ENCODE assay signal across 18 cellular contexts in genomic region chr7:47386273-47386820, GRCh38.
A peak's percentile ranks its signal among the peaks of the same experiment; 100 is the strongest.
DNase-seq lines count a peak whose midpoint lies in the region; ATAC-seq and TF ChIP-seq lines count a peak whose summit lies in the region.
"Had no signal": no experiment of that assay in that cellular context is flagged by ENCODE, and none has a peak within 500 bp of the region (broad histone marks: within the 10 kb centered on the region; RNA-seq: fewer than 3 reads in every experiment).

No MANE protein-coding gene starts in this region.

- TF ChIP-seq POLR2A in heart left ventricle (IDR thresholded peaks at IDR 0.05): no peak
- TF ChIP-seq POLR2A in spleen (IDR thresholded peaks at IDR 0.05): no peak

- no peak overlapping the region for H3K27ac ChIP-seq in heart left ventricle
- H3K27ac ChIP-seq in right atrium auricular region: peak overlapping the region in 1 of 2 donors; percentile 40
- H3K27ac ChIP-seq in spleen: no peak overlapping the region

- H3K27me3 ChIP-seq in heart left ventricle (no peaks in the 10 kb centered on the region), right atrium auricular region (no peaks in the 10 kb centered on the region), spleen (replicated peaks in 1 of 7) (no peaks in the 10 kb centered on the region)

- H3K4me3 ChIP-seq in heart left ventricle: no peak overlapping the region
- H3K4me3 ChIP-seq in right atrium auricular region: no peak overlapping the region
- H3K4me3 ChIP-seq in spleen: no peak overlapping the region

- DNase-seq in heart left ventricle (no peak), right atrium auricular region (ENCODE audit: low spot score) (no peak), left ventricle myocardium superior (no peak), midbrain (lab: John Stamatoyannopoulos, UW) (peak; percentile 18), type B pancreatic cell (ENCODE audit: extremely low spot score, unreplicated experiment) (no peak), spleen (no peak), DMS114 treated with DMSO at 0.1 percent for 48 hours (lab: John Stamatoyannopoulos, UW; ENCODE audit: unreplicated experiment) (no peak)
- DNase-seq in activated CD8-positive, alpha-beta memory T cell treated with anti-CD3 and anti-CD28 coated beads, Interleukin-2, amount 50 U/mL, for 48 hours: no peak
- DNase-seq: AML-193, C1 segment of cervical spinal cord, EL, MV-4-11, NCI-H2171, NCI-H345, NCI-H524 treated with DMSO at 0.1 percent for 48 hours, NCI-H82, SIG-M5 had no signal

- peak overlapping the region; percentile 44 for H3K27ac Mint-ChIP-seq in type B pancreatic cell

- H3K4me1 Mint-ChIP-seq in type B pancreatic cell (ENCODE audit: unreplicated experiment): peaks cover 39% of the 10 kb centered on the region

- H3K27me3 Mint-ChIP-seq in type B pancreatic cell: no peaks in the 10 kb centered on the region
- H3K27me3 Mint-ChIP-seq: IgD-negative memory B cell had no signal

- TF ChIP-seq CTCF in heart left ventricle (IDR thresholded peaks at IDR 0.05) (no peak), right atrium auricular region (IDR thresholded peaks at IDR 0.05) (no peak), type B pancreatic cell (conservative IDR thresholded peaks at IDR 0.05) (no peak), spleen (IDR thresholded peaks at IDR 0.05 in 8 of 11, conservative IDR thresholded peaks at IDR 0.05 in 3 of 11) (no peak)

- ATAC-seq in heart left ventricle: peak in 3 of 4 donors; percentile 7 to 11 (median 9)
- peak; percentile 20 for ATAC-seq in left ventricle myocardium superior

- H3K9me3 ChIP-seq in heart left ventricle (no peaks in the 10 kb centered on the region), right atrium auricular region (no peaks in the 10 kb centered on the region), spleen (no peaks in the 10 kb centered on the region)

- H3K4me1 ChIP-seq in heart left ventricle (peaks cover 0 to 15% (median 2%) of the 10 kb centered on the region in 12 donors), right atrium auricular region (peaks cover 0 to 18% of the 10 kb centered on the region in 2 donors), spleen (peaks cover 0 to 37% (median 5%) of the 10 kb centered on the region in 6 donors)

- H3K36me3 Mint-ChIP-seq in type B pancreatic cell: peaks cover 45% of the 10 kb centered on the region

- 83 to 94% (median 89%) methylated on average over 14 of the region's 14 CpGs for WGBS in heart left ventricle, 4 donors
- WGBS in spleen, 5 donors: 91 to 95% (median 95%) methylated on average over 10 to 14 of the region's 14 CpGs

- intact Hi-C loops in heart left ventricle (cut with DNase I) (no loop called here), left ventricle myocardium superior (cut with micrococcal nuclease) (no loop called here), spleen (cut with DNase I; ENCODE audit: low total_unique reads) (no loop called here)

- H3K9me3 Mint-ChIP-seq in type B pancreatic cell: no peaks in the 10 kb centered on the region
- H3K9me3 Mint-ChIP-seq: IgD-negative memory B cell had no signal

- H3K36me3 ChIP-seq in heart left ventricle (peaks cover 0 to 62% (median 5%) of the 10 kb centered on the region in 9 donors), right atrium auricular region (peaks cover 7% of the 10 kb centered on the region), spleen (peaks cover 0 to 89% (median 14%) of the 10 kb centered on the region in 6 donors)

- no peak overlapping the region for H3K4me3 Mint-ChIP-seq in type B pancreatic cell
- H3K4me3 Mint-ChIP-seq: IgD-negative memory B cell had no signal
